ENCODE assay signal across 1 cellular context in genomic region chr19:17137417-17137816, GRCh38.
TF ChIP-seq lines count a peak whose summit lies in the region.

No MANE protein-coding gene starts in this region.

TF ChIP-seq in GM23338, 12 proteins besides CTCF, POLR2A, EP300 and RAD21 (continued from another document):
- TF ChIP-seq REST (IDR thresholded peaks at IDR 0.05; ENCODE audit: unreplicated experiment) (no peak), NANOG (IDR thresholded peaks at IDR 0.05; ENCODE audit: borderline replicate concordance) (no peak), ETS1 (IDR thresholded peaks at IDR 0.05) (no peak)
